ENCODE assay signal across 18 cellular contexts in the genomic region with DNA sequence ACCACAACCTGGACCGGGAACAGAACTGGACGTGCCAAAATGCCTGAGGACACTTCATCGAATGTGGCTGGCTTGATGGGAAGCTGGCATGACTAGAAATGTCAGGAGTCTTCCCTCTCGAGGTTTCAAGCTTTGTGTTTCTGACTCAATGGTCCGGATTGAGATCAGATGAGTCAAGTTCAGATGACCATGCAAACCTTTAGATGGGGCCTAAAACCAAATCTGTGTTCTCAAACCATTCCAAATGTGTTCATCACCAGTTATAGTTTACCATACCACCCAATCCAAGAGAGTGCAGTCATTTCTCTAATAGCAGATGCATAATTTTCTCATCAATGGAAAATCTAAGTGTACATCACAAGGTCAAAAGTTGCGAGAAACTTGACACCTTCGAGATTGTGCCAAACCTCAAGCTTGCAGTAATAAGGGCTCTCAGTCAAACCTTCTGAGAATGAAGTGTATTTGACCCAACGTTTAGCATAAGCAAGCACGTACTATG.
DNase-seq lines count a peak whose midpoint lies in the region; ATAC-seq and TF ChIP-seq lines count a peak whose summit lies in the region.
"Had no signal": no experiment of that assay in that cellular context is flagged by ENCODE, and none has a peak within 500 bp of the region (broad histone marks: within the 10 kb centered on the region; RNA-seq: fewer than 3 reads in every experiment).

No MANE protein-coding gene starts in this region.

- intact Hi-C loops in mammary epithelial cell (cut with micrococcal nuclease) (loop anchor here (5.0 kb wide), 1 partner anchor 268 kb away; no protein-coding TSS in a partner anchor), lower lobe of right lung (cut with DNase I) (no loop called here)

- no peak overlapping the region for H3K27ac ChIP-seq in AG04450 (ENCODE audit: low read depth, low read length)
- H3K27ac ChIP-seq in mammary epithelial cell (ENCODE audit: insufficient read depth, low read depth, low read length): no peak overlapping the region
- H3K27ac ChIP-seq in lower lobe of right lung: no peak overlapping the region
- H3K27ac ChIP-seq: vagina had no signal

- no peaks in the 10 kb centered on the region for H4K20me1 ChIP-seq in mammary epithelial cell (ENCODE audit: insufficient read depth, low read length)

- H3K79me2 ChIP-seq in mammary epithelial cell (ENCODE audit: insufficient read depth, low read length): no peaks in the 10 kb centered on the region

- no peak overlapping the region for H3K9ac ChIP-seq in mammary epithelial cell (ENCODE audit: insufficient read depth, low read length)

- CTCF ChIA-PET in AG04450 (lab: Charles Lee) (no interaction called here), mammary epithelial cell (lab: Charles Lee; ENCODE audit: low non-redundant PET) (no interaction called here)

- in situ Hi-C loops in mammary epithelial cell (cut with MboI; ENCODE audit: low sequenced_read_pairs in 2 of 2): no loop called here

- H3K4me1 ChIP-seq in mammary epithelial cell (ENCODE audit: insufficient read depth, low read length) (no peaks in the 10 kb centered on the region), lower lobe of right lung (no peaks in the 10 kb centered on the region)
- H3K4me1 ChIP-seq: vagina had no signal

- H3K4me2 ChIP-seq in mammary epithelial cell (ENCODE audit: insufficient read depth, low read depth, low read length): no peak overlapping the region

- no peak for TF ChIP-seq CTCF in AG04450 (IDR thresholded peaks at IDR 0.05; ENCODE audit: low read depth, low read length)
- no peak for TF ChIP-seq CTCF in mammary epithelial cell (conservative IDR thresholded peaks at IDR 0.05 in 1 of 2, IDR thresholded peaks at IDR 0.05 in 1 of 2; ENCODE audit: extremely low read depth in 1 of 2, insufficient read depth in 1 of 2, low read depth in 1 of 2, low read length in 2 of 2)
- no peak for TF ChIP-seq CTCF in lower lobe of right lung (IDR thresholded peaks at IDR 0.05)

- dilution Hi-C loops in mammary epithelial cell (cut with HindIII; ENCODE audit: low sequenced_read_pairs): no loop called here

- H3K9me3 ChIP-seq in AG04450 (ENCODE audit: control insufficient read depth, insufficient read depth, low read length) (no peaks in the 10 kb centered on the region), mammary epithelial cell (replicated peaks; ENCODE audit: insufficient read depth, low read length) (no peaks in the 10 kb centered on the region), lower lobe of right lung (no peaks in the 10 kb centered on the region)
- H3K9me3 ChIP-seq: vagina had no signal

- POLR2A ChIA-PET in AG04450 (lab: Yijun Ruan, JAX): no interaction called here

- H3K4me3 ChIP-seq in AG04450 (ENCODE audit: low read depth, low read length) (no peak overlapping the region), mammary epithelial cell (replicated peaks in 1 of 3; ENCODE audit: insufficient read depth in 1 of 3, low read depth in 2 of 3, low read length in 3 of 3) (no peak overlapping the region), lower lobe of right lung (no peak overlapping the region)
- H3K4me3 ChIP-seq: vagina had no signal

- ATAC-seq in lower lobe of right lung: no peak
- ATAC-seq: esophagus mucosa had no signal

- H3K36me3 ChIP-seq in mammary epithelial cell (ENCODE audit: insufficient read depth, low read length) (no peaks in the 10 kb centered on the region), lower lobe of right lung (no peaks in the 10 kb centered on the region)
- H3K36me3 ChIP-seq: vagina had no signal

- BruUV-seq in mammary epithelial cell (replicated peaks; lab: Mats Ljungman, UMichigan): no TSS peak

- 53% methylated on average over 7 of the region's 9 CpGs for WGBS in mammary epithelial cell (ENCODE audit: low coverage, missing lambda C conversion rate)

- H2AFZ ChIP-seq in mammary epithelial cell (ENCODE audit: low read depth, low read length): no peak overlapping the region

- H3K27me3 ChIP-seq in AG04450 (ENCODE audit: control insufficient read depth, insufficient read depth, low read length) (peaks cover 2% of the 10 kb centered on the region), mammary epithelial cell (ENCODE audit: insufficient read depth, low read length) (no peaks in the 10 kb centered on the region), lower lobe of right lung (ENCODE audit: low read depth) (no peaks in the 10 kb centered on the region)
- H3K27me3 ChIP-seq: vagina had no signal

- peak; percentile 27 for DNase-seq in AG04450 (ENCODE audit: low read depth, low spot score)
- DNase-seq in GM04504 (ENCODE audit: low read depth): peak; percentile 38
- peak; percentile 67 for DNase-seq in mammary epithelial cell
- DNase-seq in myocyte (ENCODE audit: low read depth): peak; percentile 47
- DNase-seq in NCI-H510A treated with DMSO at 0.1 percent for 48 hours (lab: John Stamatoyannopoulos, UW): no peak
- DNase-seq in lower lobe of right lung: no peak
- DNase-seq in GM19238 (ENCODE audit: insufficient read length, low spot score): no peak
- DNase-seq in DMS 273 (lab: John Stamatoyannopoulos, UW; ENCODE audit: unreplicated experiment): no peak
- DNase-seq: activated CD4-positive, CD25-positive, alpha-beta regulatory T cell; activated T-cell treated with anti-CD3 and anti-CD28 coated beads for 4 hours; cortex of kidney; DMS53; mesendoderm; NCI-H1930; nucleus accumbens; stimulated activated naive CD4-positive, alpha-beta T cell treated with Interleukin-2 at 50 U/mL for 16 hours had no signal

Comparison
In these comparisons a context has a peak if more than half of its experiments do, and no peak if none do; other contexts are left out.
1. DNase-seq: peak in AG04450 (single experiment), GM04504 (single experiment), mammary epithelial cell (single experiment) and myocyte (single experiment); none in NCI-H510A treated with DMSO at 0.1 percent for 48 hours (single experiment), lower lobe of right lung (single experiment), GM19238 (single experiment) and DMS 273 (single experiment).